Comparison of ENCODE assay signal across 25 cellular contexts in the genomic region with DNA sequence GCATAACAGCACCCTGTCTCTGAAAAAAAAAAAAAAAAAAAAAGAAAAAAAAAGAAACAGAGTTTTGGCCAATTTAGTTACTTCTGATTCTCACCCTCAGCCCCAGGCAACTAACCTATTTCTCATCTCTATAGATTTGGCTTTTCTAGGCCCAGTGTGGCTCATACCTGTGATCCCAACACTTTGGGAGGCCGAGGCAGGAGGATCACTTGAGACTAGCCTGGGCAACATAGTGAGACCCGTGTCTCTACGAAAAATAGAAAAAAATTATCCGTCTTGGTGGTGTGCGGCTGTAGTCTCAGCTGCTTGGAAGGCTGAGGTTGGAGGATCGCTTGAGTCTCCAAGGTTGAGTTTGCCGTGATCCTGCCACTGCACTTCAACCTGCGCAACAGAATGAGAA.
"Had no signal": no experiment of that assay in that cellular context is flagged by ENCODE, and none has a peak within 500 bp of the region (broad histone marks: within the 10 kb centered on the region; RNA-seq: fewer than 3 reads in every experiment).

No MANE protein-coding gene starts in this region.

- DNase-seq: activated CD4-positive, alpha-beta memory T cell treated with anti-CD3 and anti-CD28 coated beads, Interleukin-2, amount 10 ng/mL, durations not matched to agents 7 days and 5 days; activated CD4-positive, alpha-beta T cell treated with anti-CD3 and anti-CD28 coated beads for 1 hour; activated CD4-positive, alpha-beta T cell treated with anti-CD3 and anti-CD28 coated beads for 4 hours; activated CD4-positive, alpha-beta T cell treated with anti-CD3 and anti-CD28 coated beads, Interleukin-2, amount 10 ng/mL, durations not matched to agents 7 days and 5 days; activated CD4-positive, alpha-beta T cell treated with anti-CD3 and anti-CD28 coated beads, Interleukin-2, amount 50 U/mL, for 4 hours; activated effector memory CD4-positive, alpha-beta T cell treated with Interleukin-2 at 50 U/mL for 16 hours; activated gamma-delta T cell treated with Interleukin-2 at 50 U/mL for 16 hours; activated naive CD4-positive, alpha-beta T cell treated with anti-CD3 and anti-CD28 coated beads, Interleukin-2, amount 50 U/mL, for 16 hours; activated naive CD4-positive, alpha-beta T cell treated with Interleukin-2 at 50 U/mL for 16 hours; activated T-cell treated with anti-CD3 and anti-CD28 coated beads, Interleukin-2, amount 50 U/mL, for 1 hour; brain microvascular endothelial cell; cortex of kidney; dermis blood vessel endothelial cell; effector CD4-positive, alpha-beta T cell; effector memory CD8-positive, alpha-beta T cell; erythroblast; foreskin keratinocyte; gastrocnemius medialis; glutamatergic neuron; heart left ventricle; T-helper 2 cell had no signal

- H3K27ac ChIP-seq: brain microvascular endothelial cell, esophagus muscularis mucosa, foreskin keratinocyte, gastrocnemius medialis, heart left ventricle had no signal

- H3K4me3 Mint-ChIP-seq: activated CD4-positive, alpha-beta memory T cell treated with anti-CD3 and anti-CD28 coated beads, Interleukin-2, amount 10 ng/mL, durations not matched to agents 7 days and 5 days; activated CD4-positive, alpha-beta T cell treated with anti-CD3 and anti-CD28 coated beads, Interleukin-2, amount 10 ng/mL, durations not matched to agents 7 days and 5 days; activated naive CD8-positive, alpha-beta T cell; activated T-helper 17 cell treated with anti-CD3 and anti-CD28 coated beads, Interleukin-2, amount 50 U/mL, for 72 hours; central memory CD8-positive, alpha-beta T cell; effector memory CD8-positive, alpha-beta T cell had no signal

- H3K36me3 Mint-ChIP-seq: activated naive CD8-positive, alpha-beta T cell had no signal

- H3K27ac Mint-ChIP-seq: activated CD4-positive, alpha-beta memory T cell treated with anti-CD3 and anti-CD28 coated beads, Interleukin-2, amount 10 ng/mL, durations not matched to agents 7 days and 5 days; activated CD4-positive, alpha-beta T cell treated with anti-CD3 and anti-CD28 coated beads, Interleukin-2, amount 10 ng/mL, durations not matched to agents 7 days and 5 days; activated naive CD8-positive, alpha-beta T cell; activated T-helper 17 cell treated with anti-CD3 and anti-CD28 coated beads, Interleukin-2, amount 50 U/mL, for 72 hours; effector memory CD8-positive, alpha-beta T cell had no signal

- H3K36me3 ChIP-seq: brain microvascular endothelial cell, gastrocnemius medialis had no signal

- H3K27me3 Mint-ChIP-seq: activated CD4-positive, alpha-beta memory T cell treated with anti-CD3 and anti-CD28 coated beads, Interleukin-2, amount 10 ng/mL, durations not matched to agents 7 days and 5 days; activated CD4-positive, alpha-beta T cell treated with anti-CD3 and anti-CD28 coated beads, Interleukin-2, amount 10 ng/mL, durations not matched to agents 7 days and 5 days; activated naive CD8-positive, alpha-beta T cell; activated T-helper 17 cell treated with anti-CD3 and anti-CD28 coated beads, Interleukin-2, amount 50 U/mL, for 72 hours; central memory CD8-positive, alpha-beta T cell; effector memory CD8-positive, alpha-beta T cell had no signal

- H3K9me3 ChIP-seq: esophagus muscularis mucosa, gastrocnemius medialis, heart left ventricle had no signal

- H3K4me3 ChIP-seq: esophagus muscularis mucosa, gastrocnemius medialis, heart left ventricle had no signal

- H3K4me1 ChIP-seq: foreskin keratinocyte had no signal

- ATAC-seq: activated T-helper 17 cell treated with anti-CD3 and anti-CD28 coated beads, Interleukin-2, amount 50 U/mL, for 72 hours; effector memory CD8-positive, alpha-beta T cell; foreskin keratinocyte; gastrocnemius medialis; heart left ventricle had no signal

- H3K9me3 Mint-ChIP-seq: activated CD4-positive, alpha-beta memory T cell treated with anti-CD3 and anti-CD28 coated beads, Interleukin-2, amount 10 ng/mL, durations not matched to agents 7 days and 5 days; activated CD4-positive, alpha-beta T cell treated with anti-CD3 and anti-CD28 coated beads, Interleukin-2, amount 10 ng/mL, durations not matched to agents 7 days and 5 days; activated T-helper 17 cell treated with anti-CD3 and anti-CD28 coated beads, Interleukin-2, amount 50 U/mL, for 72 hours; central memory CD8-positive, alpha-beta T cell; effector memory CD8-positive, alpha-beta T cell had no signal
